Comparison of ENCODE assay signal across 6 cellular contexts in the genomic region with DNA sequence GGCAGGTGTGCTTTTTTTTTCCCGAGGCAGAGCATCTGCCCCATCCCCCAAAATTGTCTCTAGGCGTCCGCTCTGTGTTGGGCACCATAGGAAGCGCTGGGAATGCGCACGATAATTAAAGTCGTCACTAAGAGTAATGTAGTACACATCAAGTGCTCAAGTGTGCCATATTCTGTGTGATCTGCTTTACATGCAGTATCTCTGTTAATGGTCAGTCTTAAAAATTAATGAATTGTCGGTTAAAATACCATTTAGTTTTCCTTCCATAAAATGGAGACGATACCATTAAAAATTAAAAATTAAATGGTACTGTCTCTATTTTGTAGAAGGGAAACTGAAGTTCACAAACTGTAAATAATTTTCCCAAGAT. TPM values are rescaled to one million over a fixed set of nuclear protein-coding genes. Genes with fewer than 3 reads are reported as not detected.
DNase-seq lines count a peak whose midpoint lies in the region; ATAC-seq lines count a peak whose summit lies in the region.

No MANE protein-coding gene starts in this region.

- H3K9ac ChIP-seq in trophoblast cell (ENCODE audit: low read length): peak overlapping the region; percentile 94

- no CpG with 5 or more reads among the region's 9 CpGs for WGBS in trophoblast cell (ENCODE audit: extremely low coverage, insufficient coverage, insufficient read length)

- peak overlapping the region; percentile 74 for H3K14ac ChIP-seq in trophoblast cell (ENCODE audit: low read length)

- H2BK120ac ChIP-seq in trophoblast cell (ENCODE audit: insufficient read depth, low read length, poor library complexity): peak overlapping the region; percentile 36

- peaks cover 0 to 2% of the 10 kb centered on the region in 2 experiments for H3K4me1 ChIP-seq in trophoblast cell (ENCODE audit: control insufficient read depth in 1 of 2, insufficient read depth in 2 of 2, low read length in 2 of 2)

- H2AK5ac ChIP-seq in trophoblast cell (ENCODE audit: low read length): no peak overlapping the region

- no peak overlapping the region for H3K23ac ChIP-seq in trophoblast cell (ENCODE audit: low read length)

- H3K4me3 ChIP-seq in trophoblast cell (ENCODE audit: low read depth, low read length): peak overlapping the region; percentile 79

- H4K8ac ChIP-seq in trophoblast cell (ENCODE audit: low read depth, low read length): peak overlapping the region; percentile 97

- H2AFZ ChIP-seq in trophoblast cell (ENCODE audit: insufficient read depth, low read length, poor library complexity): peak overlapping the region; percentile 92

- peak overlapping the region; percentile 84 for H3K4me2 ChIP-seq in trophoblast cell (ENCODE audit: low read length)

- peak overlapping the region; percentile 80 for H4K12ac ChIP-seq in trophoblast cell (ENCODE audit: low read depth, low read length)

- DNase-seq in trophoblast cell: no peak
- no peak for DNase-seq in NCI-H2029 treated with DMSO at 0.1 percent for 48 hours (lab: John Stamatoyannopoulos, UW)
- DNase-seq in activated CD8-positive, alpha-beta memory T cell treated with anti-CD3 and anti-CD28 coated beads for 24 hours: no peak

- peaks cover 15% of the 10 kb centered on the region for H3K79me2 ChIP-seq in trophoblast cell (ENCODE audit: control insufficient read depth, insufficient read depth, low read length, poor library complexity)

- H3K4ac ChIP-seq in trophoblast cell (ENCODE audit: low read depth, low read length): peak overlapping the region; percentile 39

- H3K27ac ChIP-seq in cingulate gyrus (ENCODE audit: low read depth, low read length) (peak overlapping the region; percentile 90), trophoblast cell (ENCODE audit: low read depth, low read length) (peak overlapping the region; percentile 57)

- H3K9me3 ChIP-seq in trophoblast cell (ENCODE audit: insufficient read depth, low read depth, low read length): no peaks in the 10 kb centered on the region

- H4K91ac ChIP-seq in trophoblast cell (ENCODE audit: low read depth, low read length): peak overlapping the region; percentile 65

- peak overlapping the region; percentile 57 for H2BK5ac ChIP-seq in trophoblast cell (ENCODE audit: low read depth, low read length, poor library complexity)

- H3K36me3 ChIP-seq in trophoblast cell (ENCODE audit: control insufficient read depth in 1 of 2, insufficient read depth in 2 of 2, low read length in 2 of 2): no peaks in the 10 kb centered on the region

- H2BK12ac ChIP-seq in trophoblast cell (ENCODE audit: low read length): no peak overlapping the region

- ATAC-seq in GM18502 (IDR thresholded peaks at IDR 0.05; ENCODE audit: poor library complexity, unreplicated experiment) (peak; percentile 29), HG03097 (IDR thresholded peaks at IDR 0.05; ENCODE audit: low FRiP score, unreplicated experiment) (peak; percentile 7)

- no peak overlapping the region for H3K18ac ChIP-seq in trophoblast cell (ENCODE audit: low read length)

- H3K27me3 ChIP-seq in trophoblast cell (ENCODE audit: insufficient read depth, low read length): no peaks in the 10 kb centered on the region

- peaks cover 8% of the 10 kb centered on the region for H3K79me1 ChIP-seq in trophoblast cell (ENCODE audit: low read length)

RNA-seq across cellular contexts. Expression of a gene that starts 0.5 kb away (rescaled TPM):
- polyA plus RNA-seq in trophoblast cell (2013): 204 and 209 TPM in 2 replicates

RNA-seq across cellular contexts. Expression of a gene that starts 49.5 kb away (rescaled TPM):
- 29.0 and 31.2 TPM in 2 replicates for polyA plus RNA-seq in trophoblast cell (2013)

RNA-seq across cellular contexts. Expression of a gene that starts 54.8 kb away (rescaled TPM):
- 3.3 and 3.6 TPM in 2 replicates for polyA plus RNA-seq in trophoblast cell (2013)

RNA-seq across cellular contexts. Expression of a gene that starts 56.5 kb away (rescaled TPM):
- polyA plus RNA-seq in trophoblast cell (2013): 0.10 and 0.11 TPM in 2 replicates
